8 cellular contexts compared by ENCODE assay signal in the genomic region with DNA sequence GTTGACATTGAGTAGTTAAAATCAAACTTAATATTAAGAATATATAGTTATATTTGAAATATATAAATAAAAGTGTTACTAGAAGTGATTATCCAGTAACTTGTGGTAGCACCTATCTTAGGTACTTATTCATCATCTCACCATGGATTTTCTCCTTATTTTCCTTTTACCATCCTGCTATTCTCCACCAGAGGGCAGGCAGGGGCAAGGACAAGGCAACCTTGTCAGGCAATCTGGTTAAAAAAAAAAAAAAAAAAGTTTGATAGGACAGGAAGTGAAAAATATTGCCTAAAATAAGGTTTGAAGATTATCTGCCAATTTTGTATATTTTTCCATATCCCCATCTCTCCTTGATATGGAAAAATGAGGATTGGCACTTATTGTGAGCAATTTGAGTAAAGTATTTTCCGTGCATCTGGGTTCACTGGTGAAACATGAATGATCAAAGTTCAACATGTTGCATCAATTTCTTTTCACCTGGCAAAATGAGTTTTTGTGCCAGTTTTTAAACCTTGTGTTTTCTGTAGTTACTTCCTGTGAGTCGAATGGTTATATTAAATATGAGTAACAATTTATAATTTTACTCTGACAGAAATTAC.
A peak's percentile ranks its signal among the peaks of the same experiment; 100 is the strongest.
DNase-seq lines count a peak whose midpoint lies in the region; ATAC-seq and TF ChIP-seq lines count a peak whose summit lies in the region.

No MANE protein-coding gene starts in this region.

- 10 to 23% methylated on average over 2 of the region's 2 CpGs for WGBS in body of pancreas, 2 donors

- POLR2A ChIA-PET in activated CD4-positive, alpha-beta T cell treated with anti-CD3 and anti-CD28 coated beads for 36 hours (lab: Charles Lee) = no interaction called here
- POLR2A ChIA-PET in naive thymus-derived CD4-positive, alpha-beta T cell (lab: Charles Lee) = no interaction called here

- no peak overlapping the region for H3K27ac Mint-ChIP-seq in activated CD4-positive, alpha-beta T cell treated with anti-CD3 and anti-CD28 coated beads for 36 hours
- H3K27ac Mint-ChIP-seq in naive thymus-derived CD4-positive, alpha-beta T cell = no peak overlapping the region

- H3K4me1 Mint-ChIP-seq in activated CD4-positive, alpha-beta T cell treated with anti-CD3 and anti-CD28 coated beads for 36 hours = no peaks in the 10 kb centered on the region
- H3K4me1 Mint-ChIP-seq in naive thymus-derived CD4-positive, alpha-beta T cell = no peaks in the 10 kb centered on the region

- no peaks in the 10 kb centered on the region for H3K27me3 Mint-ChIP-seq in activated CD4-positive, alpha-beta T cell treated with anti-CD3 and anti-CD28 coated beads for 36 hours
- H3K27me3 Mint-ChIP-seq in naive thymus-derived CD4-positive, alpha-beta T cell = no peaks in the 10 kb centered on the region

- H3K9me3 ChIP-seq in body of pancreas = no peaks in the 10 kb centered on the region
- H3K9me3 ChIP-seq in naive thymus-derived CD4-positive, alpha-beta T cell (ENCODE audit: control insufficient read depth in 2 of 3, low read length in 3 of 3) = no peaks in the 10 kb centered on the region

- H3K27me3 ChIP-seq in body of pancreas = no peaks in the 10 kb centered on the region
- H3K27me3 ChIP-seq in naive thymus-derived CD4-positive, alpha-beta T cell (ENCODE audit: control insufficient read depth in 2 of 2, insufficient read depth in 2 of 2, low read length in 2 of 2) = no peaks in the 10 kb centered on the region

- no peaks in the 10 kb centered on the region for H3K4me1 ChIP-seq in body of pancreas
- no peaks in the 10 kb centered on the region for H3K4me1 ChIP-seq in naive thymus-derived CD4-positive, alpha-beta T cell (ENCODE audit: control insufficient read depth in 2 of 2, insufficient read depth in 2 of 2, low read length in 2 of 2)

- no peaks in the 10 kb centered on the region for H3K36me3 Mint-ChIP-seq in activated CD4-positive, alpha-beta T cell treated with anti-CD3 and anti-CD28 coated beads for 36 hours (ENCODE audit: low read depth)
- no peaks in the 10 kb centered on the region for H3K36me3 Mint-ChIP-seq in naive thymus-derived CD4-positive, alpha-beta T cell

- peak; percentile 25 for DNase-seq in activated CD4-positive, alpha-beta T cell treated with anti-CD3 and anti-CD28 coated beads for 36 hours
- no peak for DNase-seq in activated CD4-positive, alpha-beta T cell treated with anti-CD3 and anti-CD28 coated beads for 1 hour
- peak; percentile 4 for DNase-seq in NCI-H2107 (lab: John Stamatoyannopoulos, UW)
- peak; percentile 42 to 64 (median 56) for DNase-seq in body of pancreas
- peak; percentile 67 for DNase-seq in kidney tubule cell (ENCODE audit: low spot score)
- DNase-seq in naive thymus-derived CD4-positive, alpha-beta T cell = no peak
- no peak for DNase-seq in NCI-H128 (lab: John Stamatoyannopoulos, UW; ENCODE audit: unreplicated experiment)

- CTCF ChIA-PET in activated CD4-positive, alpha-beta T cell treated with anti-CD3 and anti-CD28 coated beads for 36 hours (lab: Charles Lee) = no interaction called here
- CTCF ChIA-PET in naive thymus-derived CD4-positive, alpha-beta T cell (lab: Charles Lee) = no interaction called here

- H3K4me3 Mint-ChIP-seq in activated CD4-positive, alpha-beta T cell treated with anti-CD3 and anti-CD28 coated beads for 36 hours = no peak overlapping the region
- H3K4me3 Mint-ChIP-seq in naive thymus-derived CD4-positive, alpha-beta T cell = no peak overlapping the region

- no peaks in the 10 kb centered on the region for H3K9me3 Mint-ChIP-seq in activated CD4-positive, alpha-beta T cell treated with anti-CD3 and anti-CD28 coated beads for 36 hours (ENCODE audit: low read depth)
- peaks cover 0 to 12% (median 0%) of the 10 kb centered on the region in 11 donors for H3K9me3 Mint-ChIP-seq in naive thymus-derived CD4-positive, alpha-beta T cell

- H3K36me3 ChIP-seq in body of pancreas (replicated peaks in 1 of 2; ENCODE audit: insufficient read depth in 1 of 2, low read depth in 2 of 2) = no peaks in the 10 kb centered on the region
- no peaks in the 10 kb centered on the region for H3K36me3 ChIP-seq in naive thymus-derived CD4-positive, alpha-beta T cell (ENCODE audit: control insufficient read depth in 2 of 3, insufficient read depth in 3 of 3, low read length in 3 of 3)

- ATAC-seq in activated CD4-positive, alpha-beta T cell treated with anti-CD3 and anti-CD28 coated beads for 36 hours = no peak
- ATAC-seq in HG02852 (IDR thresholded peaks at IDR 0.05; ENCODE audit: unreplicated experiment) = peak; percentile 61
- peak; percentile 64 for ATAC-seq in body of pancreas
- ATAC-seq in naive thymus-derived CD4-positive, alpha-beta T cell = no peak

- no peak for TF ChIP-seq POLR2A in body of pancreas (IDR thresholded peaks at IDR 0.05)

- H3K4me3 ChIP-seq in body of pancreas = no peak overlapping the region
- H3K4me3 ChIP-seq in naive thymus-derived CD4-positive, alpha-beta T cell (ENCODE audit: low read length) = no peak overlapping the region

- no peak overlapping the region for H3K27ac ChIP-seq in body of pancreas
- H3K27ac ChIP-seq in naive thymus-derived CD4-positive, alpha-beta T cell (ENCODE audit: low read depth, low read length) = no peak overlapping the region

- TF ChIP-seq CTCF in body of pancreas (IDR thresholded peaks at IDR 0.05) = peak; percentile 26 to 72 (median 59)

- intact Hi-C loops in activated CD4-positive, alpha-beta T cell treated with anti-CD3 and anti-CD28 coated beads for 36 hours (cut with DNase I, micrococcal nuclease) = loop anchor here (1.0 to 5.0 kb wide), 3 partner anchors 416 to 766 kb away; no protein-coding TSS in a partner anchor
- intact Hi-C loops in body of pancreas (cut with DNase I) = loop anchor here (10.0 kb wide), 1 partner anchor 760 kb away; no protein-coding TSS in a partner anchor
- intact Hi-C loops in naive thymus-derived CD4-positive, alpha-beta T cell (cut with micrococcal nuclease) = loop anchor here in 1 of 2 donors (10.0 kb wide), 2 partner anchors 420 to 770 kb away; no protein-coding TSS in a partner anchor

Comparison
In these comparisons a context has a peak if more than half of its experiments do, and no peak if none do; other contexts are left out.
1. DNase-seq: peak in activated CD4-positive, alpha-beta T cell treated with anti-CD3 and anti-CD28 coated beads for 36 hours (single experiment), NCI-H2107 (single experiment), body of pancreas (4 of 4) and kidney tubule cell (single experiment); none in activated CD4-positive, alpha-beta T cell treated with anti-CD3 and anti-CD28 coated beads for 1 hour (single experiment), naive thymus-derived CD4-positive, alpha-beta T cell (0 of 9) and NCI-H128 (single experiment).
2. ATAC-seq: peak in HG02852 (single experiment) and body of pancreas (single experiment); none in activated CD4-positive, alpha-beta T cell treated with anti-CD3 and anti-CD28 coated beads for 36 hours (single experiment) and naive thymus-derived CD4-positive, alpha-beta T cell (single experiment).